In genomic region chr15:50167112-50167511, GRCh38 we compare ENCODE assay signal across 36 cellular contexts. TPM values are rescaled to one million over a fixed set of nuclear protein-coding genes. Genes with fewer than 3 reads are reported as not detected.
"Had no signal": no experiment of that assay in that cellular context is flagged by ENCODE, and none has a peak within 500 bp of the region (broad histone marks: within the 10 kb centered on the region; RNA-seq: fewer than 3 reads in every experiment).

No MANE protein-coding gene starts in this region.

- H3K36me3 ChIP-seq: adrenal gland, breast epithelium had no signal

- H3K4me2 ChIP-seq: KMS-11 had no signal

- H3K27ac ChIP-seq: body of pancreas, breast epithelium, KMS-11, RWPE1, VCaP had no signal

- H3K9ac ChIP-seq: KMS-11 had no signal

- H3K9me3 ChIP-seq: adrenal gland, body of pancreas, breast epithelium had no signal

- ATAC-seq: activated CD8-positive, alpha-beta memory T cell treated with anti-CD3 and anti-CD28 coated beads, Interleukin-2, amount 10 ng/mL, durations not matched to agents 7 days and 5 days; body of pancreas; PC-3 had no signal

- H3K27me3 ChIP-seq: adrenal gland, body of pancreas, breast epithelium had no signal

- H3K4me1 ChIP-seq: body of pancreas, breast epithelium had no signal

- H3K4me3 ChIP-seq: adrenal gland, body of pancreas, breast epithelium had no signal

- H3K27ac Mint-ChIP-seq: activated B cell treated with CpG ODN at 0.5 μM for 24 hours; activated CD4-positive, alpha-beta memory T cell treated with anti-CD3 and anti-CD28 coated beads, Interleukin-2, amount 10 ng/mL, durations not matched to agents 7 days and 5 days; activated CD8-positive, alpha-beta memory T cell treated with anti-CD3 and anti-CD28 coated beads, Interleukin-2, amount 10 ng/mL, durations not matched to agents 7 days and 5 days had no signal

- H3K4me1 Mint-ChIP-seq: activated B cell treated with CpG ODN at 0.5 μM for 24 hours had no signal

- H3K4me3 Mint-ChIP-seq: activated B cell treated with CpG ODN at 0.5 μM for 24 hours; activated CD4-positive, alpha-beta memory T cell treated with anti-CD3 and anti-CD28 coated beads, Interleukin-2, amount 10 ng/mL, durations not matched to agents 7 days and 5 days; activated CD8-positive, alpha-beta memory T cell treated with anti-CD3 and anti-CD28 coated beads, Interleukin-2, amount 10 ng/mL, durations not matched to agents 7 days and 5 days had no signal

- DNase-seq: activated B cell treated with CpG ODN at 0.5 μM for 24 hours; activated CD4-positive, alpha-beta memory T cell treated with anti-CD3 and anti-CD28 coated beads, Interleukin-2, amount 10 ng/mL, durations not matched to agents 7 days and 5 days; activated CD4-positive, alpha-beta T cell treated with anti-CD3 and anti-CD28 coated beads for 1 hour; activated CD4-positive, alpha-beta T cell treated with anti-CD3 and anti-CD28 coated beads for 48 hours; activated CD8-positive, alpha-beta memory T cell treated with anti-CD3 and anti-CD28 coated beads for 24 hours; activated CD8-positive, alpha-beta memory T cell treated with anti-CD3 and anti-CD28 coated beads, Interleukin-2, amount 10 ng/mL, durations not matched to agents 7 days and 5 days; activated CD8-positive, alpha-beta memory T cell treated with anti-CD3 and anti-CD28 coated beads, Interleukin-2, amount 50 U/mL, for 48 hours; activated effector memory CD4-positive, alpha-beta T cell treated with Interleukin-2 at 50 U/mL for 16 hours; activated naive CD4-positive, alpha-beta T cell treated with anti-CD3 and anti-CD28 coated beads, Interleukin-2, amount 50 U/mL, for 16 hours; activated T-cell treated with anti-CD3 and anti-CD28 coated beads, Interleukin-2, amount 50 U/mL, for 48 hours; body of pancreas; MM.1S; MV-4-11; NCI-H1092; NCI-H1436 treated with DMSO at 0.1 percent for 48 hours; NCI-H1694 treated with DMSO at 0.1 percent for 48 hours; NCI-H2029; NCI-H510A; NCI-H526; NCI-H748 treated with DMSO at 0.1 percent for 48 hours; NK-92 treated with Interleukin-12 subunit alpha and Interleukin-12 subunit beta, amount 100 ng/mL, for 24 hours; PC-3; Right ventricle myocardium superior; SW 1271; T-helper 1 cell; T-helper 2 cell; T-helper 9 cell had no signal

- FAIRE-seq: astrocyte, RCC 7860 had no signal

RNA-seq across cellular contexts. Expression of gene SLC27A2, which starts 14.9 kb away (rescaled TPM):
- total RNA-seq: cardiac septum, LHCN-M2 had no signal

RNA-seq across cellular contexts. Expression of gene ATP8B4, which starts 48.1 kb away (rescaled TPM):
- total RNA-seq: PC-3 had no signal
